14 cellular contexts compared by ENCODE assay signal in the genomic region with DNA sequence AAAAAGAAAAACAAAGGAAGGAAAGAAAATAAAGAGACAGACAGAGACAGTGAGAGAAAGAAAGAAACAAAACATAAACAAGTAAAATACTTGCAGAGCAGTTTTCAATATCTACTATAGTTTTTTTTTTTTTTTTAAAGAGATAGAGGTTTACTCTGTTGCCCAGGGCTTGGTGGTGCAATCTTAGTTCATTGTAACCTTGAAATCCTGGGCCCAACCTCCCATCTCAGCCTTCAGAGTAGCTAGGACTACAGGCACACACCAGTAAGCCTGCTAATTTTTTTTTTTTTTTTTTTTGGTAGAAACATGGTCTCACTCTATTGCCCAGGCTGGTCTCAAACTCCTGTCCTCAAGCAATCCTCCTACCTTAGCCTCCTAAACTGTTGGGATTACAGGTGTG. TPM values are rescaled to one million over a fixed set of nuclear protein-coding genes. Genes with fewer than 3 reads are reported as not detected.
DNase-seq lines count a peak whose midpoint lies in the region; ATAC-seq and TF ChIP-seq lines count a peak whose summit lies in the region.
"Had no signal": no experiment of that assay in that cellular context is flagged by ENCODE, and none has a peak within 500 bp of the region (broad histone marks: within the 10 kb centered on the region; RNA-seq: fewer than 3 reads in every experiment).

No MANE protein-coding gene starts in this region.

- no peaks in the 10 kb centered on the region for H3K27me3 Mint-ChIP-seq in activated naive CD4-positive, alpha-beta T cell treated with anti-CD3 and anti-CD28 coated beads, Interleukin-2, amount 50 U/mL, for 24 hours
- no peaks in the 10 kb centered on the region for H3K27me3 Mint-ChIP-seq in H9 (ENCODE audit: low read depth)

- H2BK12ac ChIP-seq in mesenchymal stem cell (ENCODE audit: low read length in 2 of 2) (no peak overlapping the region), H9 (ENCODE audit: insufficient read length, low read depth, low read length) (no peak overlapping the region)

- peaks cover 16% of the 10 kb centered on the region for H3K36me3 Mint-ChIP-seq in activated naive CD4-positive, alpha-beta T cell treated with anti-CD3 and anti-CD28 coated beads, Interleukin-2, amount 50 U/mL, for 24 hours
- H3K36me3 Mint-ChIP-seq in stimulated activated effector memory CD8-positive, alpha-beta T cell treated with anti-CD3 and anti-CD28 coated beads, Interleukin-12 subunit alpha, Interleukin-12 subunit beta, amount 100 ng/mL, for 72 hours: peaks cover 40% of the 10 kb centered on the region
- peaks cover 12 to 24% (median 22%) of the 10 kb centered on the region in 3 experiments for H3K36me3 Mint-ChIP-seq in H9 (ENCODE audit: insufficient read depth in 1 of 3, low read depth in 3 of 3)

- no peak overlapping the region for H3K27ac ChIP-seq in adrenal gland
- no peak overlapping the region for H3K27ac ChIP-seq in mesenchymal stem cell (ENCODE audit: low read length, poor library complexity, severe bottlenecking)
- H3K27ac ChIP-seq in H9 (ENCODE audit: insufficient read length, low read depth, low read length): no peak overlapping the region
- H3K27ac ChIP-seq: BLaER1 had no signal

- no peak overlapping the region for H3K14ac ChIP-seq in mesenchymal stem cell (ENCODE audit: low read length in 2 of 2)
- no peak overlapping the region for H3K14ac ChIP-seq in H9 (ENCODE audit: insufficient read depth, low read length)

- no peak overlapping the region for H4K5ac ChIP-seq in H9 (ENCODE audit: insufficient read length, low read depth, low read length)

- H3K9me3 ChIP-seq in adrenal gland (replicated peaks in 1 of 3) (no peaks in the 10 kb centered on the region), mesenchymal stem cell (ENCODE audit: control insufficient read depth, low read length) (peaks cover 27% of the 10 kb centered on the region), H9 (ENCODE audit: control insufficient read depth, low read depth, low read length) (no peaks in the 10 kb centered on the region)

- H3K4ac ChIP-seq in mesenchymal stem cell (ENCODE audit: low read depth in 1 of 2, low read length in 2 of 2): no peak overlapping the region
- H3K4ac ChIP-seq in H9 (ENCODE audit: low read depth, low read length): no peak overlapping the region

- H3K18ac ChIP-seq in mesenchymal stem cell (ENCODE audit: low read depth in 1 of 2, low read length in 2 of 2): no peak overlapping the region
- no peak overlapping the region for H3K18ac ChIP-seq in H9 (ENCODE audit: insufficient read length, low read depth, low read length)

- peak overlapping the region; percentile 59 for H3K27ac Mint-ChIP-seq in activated naive CD4-positive, alpha-beta T cell treated with anti-CD3 and anti-CD28 coated beads, Interleukin-2, amount 50 U/mL, for 24 hours
- H3K27ac Mint-ChIP-seq in stimulated activated effector memory CD8-positive, alpha-beta T cell treated with anti-CD3 and anti-CD28 coated beads, Interleukin-12 subunit alpha, Interleukin-12 subunit beta, amount 100 ng/mL, for 72 hours: peak overlapping the region; percentile 32
- H3K27ac Mint-ChIP-seq in H9: 0 out of 7 replicates have a peak overlapping the region, but pooled peaks of 1 of the 3 experiments have one; percentile 32

- H3K9ac ChIP-seq in mesenchymal stem cell (ENCODE audit: low read length) (no peak overlapping the region), H9 (ENCODE audit: extremely low read depth, insufficient read length, low read length) (no peak overlapping the region)
- H3K9ac ChIP-seq: BLaER1 had no signal

- H2BK20ac ChIP-seq in H9 (ENCODE audit: low read depth, low read length, poor library complexity, severe bottlenecking): no peak overlapping the region

- DNase-seq in activated naive CD4-positive, alpha-beta T cell treated with anti-CD3 and anti-CD28 coated beads, Interleukin-2, amount 50 U/mL, for 16 hours: no peak
- DNase-seq in adrenal gland: peak in 6 of 7 donors; percentile 24 to 62 (median 52)
- DNase-seq in left lobe of liver (ENCODE audit: low spot score): no peak
- no peak for DNase-seq in stimulated activated effector memory CD8-positive, alpha-beta T cell treated with anti-CD3 and anti-CD28 coated beads, Interleukin-12 subunit alpha, Interleukin-12 subunit beta, amount 100 ng/mL, for 72 hours (ENCODE audit: low spot score in 2 of 2)
- no peak for DNase-seq in mesenchymal stem cell
- DNase-seq in H9: no peak
- DNase-seq in SHP77 (lab: John Stamatoyannopoulos, UW): no peak
- DNase-seq: 8988T, AML-193, DMS53, GF-D8, HCEC 1CT had no signal

- H2BK15ac ChIP-seq in mesenchymal stem cell (ENCODE audit: low read depth, poor library complexity, severe bottlenecking) (no peak overlapping the region), H9 (ENCODE audit: low read depth, low read length) (no peak overlapping the region)

- no peaks in the 10 kb centered on the region for H4K20me1 ChIP-seq in H9 (ENCODE audit: control insufficient read depth, insufficient read depth, insufficient read length)

- no peak overlapping the region for H3K4me2 ChIP-seq in mesenchymal stem cell (ENCODE audit: low read length, poor library complexity, severe bottlenecking)
- no peak overlapping the region for H3K4me2 ChIP-seq in H9 (ENCODE audit: insufficient read depth, insufficient read length, low read length)
- H3K4me2 ChIP-seq: BLaER1 had no signal

- H2BK5ac ChIP-seq in mesenchymal stem cell (ENCODE audit: low read depth, low read length, poor library complexity, severe bottlenecking) (no peak overlapping the region), H9 (ENCODE audit: insufficient read length, low read length) (no peak overlapping the region)

- no peak overlapping the region for H4K91ac ChIP-seq in mesenchymal stem cell (ENCODE audit: low read length)
- H4K91ac ChIP-seq in H9 (ENCODE audit: insufficient read length, low read depth, low read length): no peak overlapping the region

- no peak overlapping the region for H3K56ac ChIP-seq in H9 (ENCODE audit: insufficient read length, low read depth, low read length)

- H3K36me3 ChIP-seq in adrenal gland (replicated peaks in 1 of 2): peaks cover 0 to 3% of the 10 kb centered on the region in 2 donors
- H3K36me3 ChIP-seq in mesenchymal stem cell (ENCODE audit: control insufficient read depth in 1 of 2, insufficient read depth in 2 of 2, low read depth in 1 of 2, low read length in 2 of 2): peaks cover 3 to 9% of the 10 kb centered on the region in 2 experiments

- intact Hi-C loops in adrenal gland (cut with DNase I): no loop called here

- H3K4me3 ChIP-seq in adrenal gland (no peak overlapping the region), mesenchymal stem cell (ENCODE audit: insufficient read depth in 1 of 2, low read depth in 1 of 2, low read length in 2 of 2) (no peak overlapping the region)
- H3K4me3 ChIP-seq: BLaER1 had no signal

- TF ChIP-seq POLR2A in adrenal gland (IDR thresholded peaks at IDR 0.05): no peak

- H2AK5ac ChIP-seq in mesenchymal stem cell (ENCODE audit: low read length, severe bottlenecking): no peak overlapping the region
- no peak overlapping the region for H2AK5ac ChIP-seq in H9 (ENCODE audit: insufficient read length, low read length)

- H2BK120ac ChIP-seq in mesenchymal stem cell (ENCODE audit: low read depth, low read length) (no peak overlapping the region), H9 (ENCODE audit: low read depth, low read length, poor library complexity, severe bottlenecking) (no peak overlapping the region)

- peaks cover 33% of the 10 kb centered on the region for H3K4me1 Mint-ChIP-seq in activated naive CD4-positive, alpha-beta T cell treated with anti-CD3 and anti-CD28 coated beads, Interleukin-2, amount 50 U/mL, for 24 hours
- peaks cover 14% of the 10 kb centered on the region for H3K4me1 Mint-ChIP-seq in stimulated activated effector memory CD8-positive, alpha-beta T cell treated with anti-CD3 and anti-CD28 coated beads, Interleukin-12 subunit alpha, Interleukin-12 subunit beta, amount 100 ng/mL, for 72 hours
- H3K4me1 Mint-ChIP-seq in H9: no peaks in the 10 kb centered on the region; a peak in 1 of 4 replicates

- H2AFZ ChIP-seq in mesenchymal stem cell (ENCODE audit: low read depth, low read length): no peak overlapping the region
- no peak overlapping the region for H2AFZ ChIP-seq in H9 (ENCODE audit: low read length)

- no peak for TF ChIP-seq CTCF in adrenal gland (IDR thresholded peaks at IDR 0.05)
- TF ChIP-seq CTCF in H9 (conservative IDR thresholded peaks at IDR 0.05): no peak

- no peak overlapping the region for H3K23ac ChIP-seq in mesenchymal stem cell (ENCODE audit: low read length in 2 of 2)
- H3K23ac ChIP-seq in H9 (ENCODE audit: insufficient read length, low read depth, low read length): no peak overlapping the region

- H3K79me1 ChIP-seq in mesenchymal stem cell (replicated peaks; ENCODE audit: low read length, poor library complexity, severe bottlenecking): peaks cover 17% of the 10 kb centered on the region
- H3K79me1 ChIP-seq in H9 (ENCODE audit: insufficient read depth, low read depth, low read length, poor library complexity, severe bottlenecking): peaks cover 6% of the 10 kb centered on the region

- H3K4me1 ChIP-seq in adrenal gland (replicated peaks in 1 of 2) (no peaks in the 10 kb centered on the region), mesenchymal stem cell (ENCODE audit: control insufficient read depth, insufficient read depth, low read depth, low read length) (no peaks in the 10 kb centered on the region), H9 (ENCODE audit: insufficient read depth, low read length) (no peaks in the 10 kb centered on the region)
- H3K4me1 ChIP-seq: BLaER1 had no signal

- H3T11ph ChIP-seq in H9 (ENCODE audit: low read length): no peak overlapping the region

- no peaks in the 10 kb centered on the region for H3K9me3 Mint-ChIP-seq in activated naive CD4-positive, alpha-beta T cell treated with anti-CD3 and anti-CD28 coated beads, Interleukin-2, amount 50 U/mL, for 24 hours
- H3K9me3 Mint-ChIP-seq in stimulated activated effector memory CD8-positive, alpha-beta T cell treated with anti-CD3 and anti-CD28 coated beads, Interleukin-12 subunit alpha, Interleukin-12 subunit beta, amount 100 ng/mL, for 72 hours: no peaks in the 10 kb centered on the region
- H3K9me3 Mint-ChIP-seq in H9: peaks cover 11 to 13% of the 10 kb centered on the region in 2 experiments

- H4K8ac ChIP-seq in mesenchymal stem cell (ENCODE audit: low read length) (no peak overlapping the region), H9 (replicated peaks; ENCODE audit: insufficient read length, low read depth, low read length) (no peak overlapping the region)

- H3K23me2 ChIP-seq in H9 (ENCODE audit: insufficient read length, low read depth, low read length, poor library complexity, severe bottlenecking): no peaks in the 10 kb centered on the region

- H3K27me3 ChIP-seq in adrenal gland (no peaks in the 10 kb centered on the region), mesenchymal stem cell (ENCODE audit: control insufficient read depth in 1 of 2, insufficient read depth in 1 of 2, low read length in 2 of 2) (no peaks in the 10 kb centered on the region), H9 (ENCODE audit: insufficient read depth, low read length) (no peaks in the 10 kb centered on the region)
- H3K27me3 ChIP-seq: BLaER1 had no signal

- H3K79me2 ChIP-seq in H9 (ENCODE audit: insufficient read depth, low read length): peaks cover 3% of the 10 kb centered on the region; the same call in 1 of the 2 replicates

- no peak overlapping the region for H3K4me3 Mint-ChIP-seq in activated naive CD4-positive, alpha-beta T cell treated with anti-CD3 and anti-CD28 coated beads, Interleukin-2, amount 50 U/mL, for 24 hours
- no peak overlapping the region for H3K4me3 Mint-ChIP-seq in stimulated activated effector memory CD8-positive, alpha-beta T cell treated with anti-CD3 and anti-CD28 coated beads, Interleukin-12 subunit alpha, Interleukin-12 subunit beta, amount 100 ng/mL, for 72 hours
- H3K4me3 Mint-ChIP-seq in H9: no peak overlapping the region

- ATAC-seq in left lobe of liver: peak; percentile 33
- ATAC-seq in stimulated activated effector memory CD8-positive, alpha-beta T cell treated with anti-CD3 and anti-CD28 coated beads, Interleukin-12 subunit alpha, Interleukin-12 subunit beta, amount 100 ng/mL, for 72 hours: no peak

RNA-seq across cellular contexts. Expression of a gene that starts 23.1 kb away (rescaled TPM):
- total RNA-seq in adrenal gland (10 to 100 TPM; 47.2 to 85.4 (median 70.1) TPM), left lobe of liver (16.7 TPM), H9 (2021) (55.5 and 60.5 TPM in 2 replicates)
- 10 to 100 TPM; 17.0 to 45.7 (median 28.7) TPM for polyA plus RNA-seq in adrenal gland
- 16.6 TPM for polyA plus RNA-seq in mesenchymal stem cell (2013, experiment 1 of 2)
- polyA plus RNA-seq in mesenchymal stem cell (2013, experiment 2 of 2): 17.4 TPM

Comparison
In these comparisons a context has a peak if more than half of its experiments do, and no peak if none do; other contexts are left out.
1. DNase-seq: peak in adrenal gland (6 of 7); none in activated naive CD4-positive, alpha-beta T cell treated with anti-CD3 and anti-CD28 coated beads, Interleukin-2, amount 50 U/mL, for 16 hours (single experiment), left lobe of liver (single experiment), stimulated activated effector memory CD8-positive, alpha-beta T cell treated with anti-CD3 and anti-CD28 coated beads, Interleukin-12 subunit alpha, Interleukin-12 subunit beta, amount 100 ng/mL, for 72 hours (0 of 2), mesenchymal stem cell (single experiment), H9 (single experiment) and SHP77 (0 of 2).